ENCODE assay signal across 21 cellular contexts in genomic region chr4:6699903-6700302, GRCh38.
DNase-seq lines count a peak whose midpoint lies in the region; ATAC-seq and TF ChIP-seq lines count a peak whose summit lies in the region.
"Had no signal": no experiment of that assay in that cellular context is flagged by ENCODE, and none has a peak within 500 bp of the region (broad histone marks: within the 10 kb centered on the region; RNA-seq: fewer than 3 reads in every experiment).

No MANE protein-coding gene starts in this region.

- H3K4me3 ChIP-seq in HEK293 (ENCODE audit: low read depth, low read length): no peak overlapping the region
- H3K4me3 ChIP-seq: prostate gland, skin epidermis, uterus had no signal

- H3K27ac Mint-ChIP-seq in T-helper 2 cell treated with Interferon-gamma antibody and Interleukin-4, amounts not matched to agents 5 μg/mL and 100 μg/mL, for 36 hours: no peak overlapping the region
- H3K27ac Mint-ChIP-seq in central memory CD8-positive, alpha-beta T cell (ENCODE audit: low read depth): peak overlapping the region; percentile 29
- H3K27ac Mint-ChIP-seq: B cell, endodermal cell, HFFc6 had no signal

- no peak for DNase-seq in T-helper 2 cell treated with Interferon-gamma antibody and Interleukin-4, amounts not matched to agents 5 μg/mL and 100 μg/mL, for 36 hours (ENCODE audit: low spot score)
- DNase-seq in T-helper 2 cell (no peak), AG08396 (ENCODE audit: low spot score) (no peak), SHP77 (lab: John Stamatoyannopoulos, UW) (no peak)
- DNase-seq in central memory CD8-positive, alpha-beta T cell (ENCODE audit: low spot score in 2 of 2): no peak
- DNase-seq: 8988T; activated gamma-delta T cell; endodermal cell; glutamatergic neuron; HFFc6; NCI-H1436; NCI-H2171; NCI-H69; stimulated activated CD4-positive, alpha-beta T cell treated with anti-CD3 and anti-CD28 coated beads, Interleukin-2, amount 100 ng/mL, for 48 hours; uterus had no signal

- no peaks in the 10 kb centered on the region for H3K4me1 ChIP-seq in HEK293 (ENCODE audit: control insufficient read depth, insufficient read depth, low read length)
- H3K4me1 ChIP-seq: uterus had no signal

- H3K9me3 ChIP-seq in HEK293 (ENCODE audit: control insufficient read depth, insufficient read depth, low read depth, low read length): no peaks in the 10 kb centered on the region
- H3K9me3 ChIP-seq: prostate gland, uterus had no signal

- H3K27ac ChIP-seq in HEK293 (ENCODE audit: extremely low read depth, low read depth, low read length): no peak overlapping the region
- H3K27ac ChIP-seq: prostate gland, uterus had no signal

- peaks cover 4% of the 10 kb centered on the region for H3K9me3 Mint-ChIP-seq in T-helper 2 cell treated with Interferon-gamma antibody and Interleukin-4, amounts not matched to agents 5 μg/mL and 100 μg/mL, for 36 hours
- H3K9me3 Mint-ChIP-seq in central memory CD8-positive, alpha-beta T cell: no peaks in the 10 kb centered on the region

- H3K36me3 ChIP-seq in HEK293 (ENCODE audit: control insufficient read depth in 2 of 2, insufficient read depth in 1 of 2, low read length in 2 of 2): peaks cover 0 to 19% of the 10 kb centered on the region in 2 experiments; a peak in 1 of 3 replicates
- H3K36me3 ChIP-seq: prostate gland, uterus had no signal

- POLR2A ChIA-PET in HEK293 (lab: Yijun Ruan, JAX): interaction anchor here (0.7 to 0.9 kb wide), 2 partner anchors 17 to 26 kb away, joined by 3 read pairs; a partner anchor contains a TSS

- H3K27me3 Mint-ChIP-seq in T-helper 2 cell treated with Interferon-gamma antibody and Interleukin-4, amounts not matched to agents 5 μg/mL and 100 μg/mL, for 36 hours (ENCODE audit: low read depth): no peaks in the 10 kb centered on the region
- H3K27me3 Mint-ChIP-seq in central memory CD8-positive, alpha-beta T cell: no peaks in the 10 kb centered on the region
- H3K27me3 Mint-ChIP-seq: B cell had no signal

- H3K4me3 Mint-ChIP-seq in T-helper 2 cell treated with Interferon-gamma antibody and Interleukin-4, amounts not matched to agents 5 μg/mL and 100 μg/mL, for 36 hours: peak overlapping the region; percentile 25
- no peak overlapping the region for H3K4me3 Mint-ChIP-seq in central memory CD8-positive, alpha-beta T cell
- H3K4me3 Mint-ChIP-seq: B cell, endodermal cell, HFFc6, neural crest cell had no signal

- TF ChIP-seq CTCF in HEK293 (tag by site-specific recombination; IDR thresholded peaks at IDR 0.05): no peak

- H3K36me3 Mint-ChIP-seq in T-helper 2 cell treated with Interferon-gamma antibody and Interleukin-4, amounts not matched to agents 5 μg/mL and 100 μg/mL, for 36 hours (ENCODE audit: low read depth): peaks cover 57% of the 10 kb centered on the region
- peaks cover 22% of the 10 kb centered on the region for H3K36me3 Mint-ChIP-seq in central memory CD8-positive, alpha-beta T cell (ENCODE audit: insufficient read depth)

- CTCF ChIA-PET in HEK293 (lab: Yijun Ruan, JAX): interaction anchor here (0.7 kb wide), 1 partner anchor 152 kb away, joined by 3 read pairs; no protein-coding TSS in a partner anchor

- peaks cover 57% of the 10 kb centered on the region for H3K4me1 Mint-ChIP-seq in T-helper 2 cell treated with Interferon-gamma antibody and Interleukin-4, amounts not matched to agents 5 μg/mL and 100 μg/mL, for 36 hours (ENCODE audit: low read depth)
- peaks cover 57% of the 10 kb centered on the region for H3K4me1 Mint-ChIP-seq in central memory CD8-positive, alpha-beta T cell
- H3K4me1 Mint-ChIP-seq: endodermal cell had no signal

- ATAC-seq in central memory CD8-positive, alpha-beta T cell (replicated peaks; ENCODE audit: extremely low read depth, poor library complexity, severe bottlenecking): no peak
- ATAC-seq: left colon had no signal

TF ChIP-seq in HEK293, 187 proteins besides CTCF, POLR2A, EP300 and RAD21:
- TF ChIP-seq SALL2 (tag by site-specific recombination; IDR thresholded peaks at IDR 0.05; ENCODE audit: borderline replicate concordance) (no peak), ZNF121 (tag by site-specific recombination; IDR thresholded peaks at IDR 0.05) (peak; percentile 95), ZNF488 (tag by site-specific recombination; IDR thresholded peaks at IDR 0.05) (no peak)
